10 cellular contexts compared by ENCODE assay signal in the genomic region with DNA sequence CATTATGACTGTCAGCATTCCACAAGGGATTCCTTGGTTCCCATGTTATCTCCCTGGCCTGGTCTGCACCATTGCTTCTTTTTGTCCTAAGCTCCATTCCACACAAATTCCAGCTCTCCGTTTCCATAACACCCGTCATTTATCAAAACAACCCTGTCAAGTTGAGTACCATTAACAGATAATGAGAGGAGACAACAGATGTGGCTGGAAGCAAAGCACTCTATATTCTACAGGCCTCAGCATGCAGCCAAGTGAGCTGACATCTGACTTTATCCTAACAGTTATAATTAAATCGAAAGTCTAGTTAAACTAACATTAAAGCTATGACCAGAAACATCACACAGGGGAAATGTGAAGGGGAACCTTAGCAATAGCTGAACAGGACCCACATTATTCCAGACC.
DNase-seq lines count a peak whose midpoint lies in the region; ATAC-seq and TF ChIP-seq lines count a peak whose summit lies in the region.
"Had no signal": no experiment of that assay in that cellular context is flagged by ENCODE, and none has a peak within 500 bp of the region (broad histone marks: within the 10 kb centered on the region; RNA-seq: fewer than 3 reads in every experiment).

No MANE protein-coding gene starts in this region.

- H3K4me1 ChIP-seq in cardiac muscle cell (ENCODE audit: low read depth) (peaks cover 54% of the 10 kb centered on the region), gastroesophageal sphincter (peaks cover 4 to 69% (median 19%) of the 10 kb centered on the region in 3 donors), thyroid gland (peaks cover 20 to 33% of the 10 kb centered on the region in 2 donors), prostate gland (replicated peaks) (peaks cover 12% of the 10 kb centered on the region), esophagus squamous epithelium (peaks cover 12 to 48% (median 13%) of the 10 kb centered on the region in 3 donors)

- peak; percentile 75 to 79 for DNase-seq in cardiac muscle cell (ENCODE audit: low read depth in 1 of 2, low spot score in 1 of 2)
- no peak for DNase-seq in Right ventricle myocardium superior
- DNase-seq in NCI-H748 (lab: John Stamatoyannopoulos, UW; ENCODE audit: unreplicated experiment) = peak; percentile 94
- no peak for DNase-seq in thyroid gland
- DNase-seq in prostate gland (ENCODE audit: low spot score) = no peak
- no peak for DNase-seq in esophagus squamous epithelium (lab: John Stamatoyannopoulos, UW)
- no peak for DNase-seq in GM19240 (ENCODE audit: insufficient read length, low spot score)
- DNase-seq: stimulated activated CD8-positive, alpha-beta memory T cell treated with anti-CD3 and anti-CD28 coated beads, Interleukin-4, amount 100 ng/mL, for 48 hours had no signal

- H3K27me3 ChIP-seq in cardiac muscle cell (no peaks in the 10 kb centered on the region), gastroesophageal sphincter (no peaks in the 10 kb centered on the region), thyroid gland (no peaks in the 10 kb centered on the region), prostate gland (replicated peaks; ENCODE audit: insufficient read depth) (no peaks in the 10 kb centered on the region), esophagus squamous epithelium (no peaks in the 10 kb centered on the region)

- H3K27ac ChIP-seq in cardiac muscle cell (peak overlapping the region; percentile 96), gastroesophageal sphincter (peak overlapping the region; percentile 2 to 91 (median 58)), thyroid gland (peak overlapping the region in 2 of 3 donors; percentile 19 to 65), prostate gland (peak overlapping the region in 1 of 2 donors; percentile 21), esophagus squamous epithelium (peak overlapping the region in 1 of 4 donors; percentile 11)
- H3K27ac ChIP-seq: neutrophil had no signal

- H3K9me3 ChIP-seq in cardiac muscle cell (ENCODE audit: low read depth) (no peaks in the 10 kb centered on the region), gastroesophageal sphincter (no peaks in the 10 kb centered on the region), thyroid gland (no peaks in the 10 kb centered on the region), prostate gland (no peaks in the 10 kb centered on the region), esophagus squamous epithelium (no peaks in the 10 kb centered on the region)
- H3K9me3 ChIP-seq: neutrophil had no signal

- no peak overlapping the region for H3K4me3 ChIP-seq in cardiac muscle cell
- no peak overlapping the region for H3K4me3 ChIP-seq in gastroesophageal sphincter
- no peak overlapping the region for H3K4me3 ChIP-seq in thyroid gland (replicated peaks in 1 of 3)
- H3K4me3 ChIP-seq in prostate gland = no peak overlapping the region
- no peak overlapping the region for H3K4me3 ChIP-seq in esophagus squamous epithelium

- no peak for TF ChIP-seq EP300 in gastroesophageal sphincter (IDR thresholded peaks at IDR 0.05)

- intact Hi-C loops in Right ventricle myocardium superior (cut with DNase I) = no loop called here
- intact Hi-C loops in thyroid gland (cut with DNase I) = no loop called here
- intact Hi-C loops in prostate gland (cut with DNase I) = no loop called here
- intact Hi-C loops in esophagus squamous epithelium (cut with DNase I) = no loop called here

- H3K36me3 ChIP-seq in cardiac muscle cell (no peaks in the 10 kb centered on the region), gastroesophageal sphincter (no peaks in the 10 kb centered on the region), thyroid gland (no peaks in the 10 kb centered on the region), prostate gland (no peaks in the 10 kb centered on the region), esophagus squamous epithelium (no peaks in the 10 kb centered on the region)
- H3K36me3 ChIP-seq: neutrophil had no signal

- 2 to 15% methylated on average over 3 of the region's 3 CpGs for WGBS in gastroesophageal sphincter (ENCODE audit: low coverage in 1 of 2), 2 donors
- 10 to 23% methylated on average over 3 of the region's 3 CpGs for WGBS in thyroid gland, 2 donors
- WGBS in prostate gland = 10% methylated on average over 3 of the region's 3 CpGs
- 30 to 31% methylated on average over 3 of the region's 3 CpGs for WGBS in esophagus squamous epithelium, 2 donors

- no peak for ATAC-seq in Right ventricle myocardium superior (ENCODE audit: poor library complexity)
- ATAC-seq in gastroesophageal sphincter = no peak

- TF ChIP-seq POLR2A in gastroesophageal sphincter (IDR thresholded peaks at IDR 0.05) = no peak
- TF ChIP-seq POLR2A in thyroid gland (IDR thresholded peaks at IDR 0.05) = no peak
- TF ChIP-seq POLR2A in prostate gland (IDR thresholded peaks at IDR 0.05) = no peak
- no peak for TF ChIP-seq POLR2A in esophagus squamous epithelium (IDR thresholded peaks at IDR 0.05)

- TF ChIP-seq CTCF in cardiac muscle cell (IDR thresholded peaks at IDR 0.05; ENCODE audit: low read depth, low read length) (no peak), gastroesophageal sphincter (IDR thresholded peaks at IDR 0.05) (no peak), thyroid gland (IDR thresholded peaks at IDR 0.05) (no peak), prostate gland (IDR thresholded peaks at IDR 0.05) (no peak), esophagus squamous epithelium (IDR thresholded peaks at IDR 0.05) (no peak)

Comparison
In these comparisons a context has a peak if more than half of its experiments do, and no peak if none do; other contexts are left out.
1. DNase-seq: peak in cardiac muscle cell (2 of 2) and NCI-H748 (single experiment); none in Right ventricle myocardium superior (single experiment), thyroid gland (0 of 2), prostate gland (single experiment), esophagus squamous epithelium (single experiment) and GM19240 (single experiment).